25 cellular contexts compared by ENCODE assay signal in the genomic region with DNA sequence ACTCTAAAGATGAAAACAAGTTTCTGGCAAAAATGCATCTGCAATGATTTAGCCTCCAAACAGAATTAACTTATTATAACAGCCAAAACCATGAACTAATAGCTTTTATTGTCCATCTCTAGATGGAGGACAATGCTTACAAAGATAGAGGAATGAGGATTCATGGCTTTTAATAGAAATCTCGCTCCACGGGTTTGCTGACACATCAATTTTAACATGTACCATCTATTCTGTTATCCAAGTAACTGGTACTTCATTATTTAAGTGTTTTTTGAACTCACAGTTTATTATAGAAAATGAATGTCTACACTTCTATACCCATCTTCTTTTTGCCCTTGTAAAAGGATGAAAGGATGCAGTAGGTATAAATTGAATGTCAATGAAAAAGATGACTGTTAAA.
"Had no signal": no experiment of that assay in that cellular context is flagged by ENCODE, and none has a peak within 500 bp of the region (broad histone marks: within the 10 kb centered on the region; RNA-seq: fewer than 3 reads in every experiment).

No MANE protein-coding gene starts in this region.

- H3K27ac ChIP-seq: neutrophil, pancreas, psoas muscle, skin epidermis, stomach, thoracic aorta, thyroid gland, tibial nerve, upper lobe of left lung, vagina had no signal

- H3K9me3 ChIP-seq: neutrophil, pancreas, psoas muscle, stomach, thoracic aorta, thyroid gland, tibial nerve, upper lobe of left lung, vagina had no signal

- H3K27me3 ChIP-seq: neutrophil, pancreas, stomach, thyroid gland, tibial nerve, upper lobe of left lung, vagina had no signal

- FAIRE-seq: urothelium cell line had no signal

- DNase-seq: naive thymus-derived CD8-positive, alpha-beta T cell; nephron progenitor cell; nucleus accumbens; pancreas; psoas muscle; right cardiac atrium; stimulated activated CD4-positive, alpha-beta T cell treated with anti-CD3 and anti-CD28 coated beads, Interleukin-15, amount 100 ng/mL, for 24 hours; stimulated activated CD4-positive, alpha-beta T cell treated with anti-CD3 and anti-CD28 coated beads, Interleukin-2, amount 100 ng/mL, for 24 hours; stimulated activated CD4-positive, alpha-beta T cell treated with anti-CD3 and anti-CD28 coated beads, Interleukin-2, amount 100 ng/mL, for 48 hours; stimulated activated CD4-positive, alpha-beta T cell treated with anti-CD3 and anti-CD28 coated beads, Interleukin-4, amount 100 ng/mL, for 24 hours; stimulated activated naive B cell treated with anti-CD40 and anti-IgM and Interleukin-4, amounts not matched to agents 10 μg/mL and 1 μg/mL and 100 μg/mL, for 72 hours; stimulated activated naive CD4-positive, alpha-beta T cell treated with Interleukin-2 at 50 U/mL for 16 hours; stomach; thyroid gland; trophoblast cell; upper lobe of left lung had no signal

- H3K36me3 ChIP-seq: pancreas, vagina had no signal

- ATAC-seq: naive thymus-derived CD8-positive, alpha-beta T cell; natural killer cell treated with Interleukin-12 subunit alpha and Interleukin-12 subunit beta and Interleukin-15 and Interleukin-18, amount 100 ng/mL, for 72 hours; pancreas; psoas muscle; right cardiac atrium; sciatic nerve; stimulated activated effector memory CD8-positive, alpha-beta T cell treated with anti-CD3 and anti-CD28 coated beads, Interleukin-12 subunit alpha, Interleukin-12 subunit beta, amount 100 ng/mL, for 72 hours; stimulated activated naive B cell treated with anti-CD40 and anti-IgM and Interleukin-4, amounts not matched to agents 10 μg/mL and 1 μg/mL and 100 μg/mL, for 72 hours had no signal

- H3K4me3 ChIP-seq: pancreas, psoas muscle, skin epidermis, stomach, thoracic aorta, thyroid gland, tibial nerve, upper lobe of left lung, vagina had no signal

- H3K4me1 ChIP-seq: pancreas, upper lobe of left lung had no signal
